In the genomic region with DNA sequence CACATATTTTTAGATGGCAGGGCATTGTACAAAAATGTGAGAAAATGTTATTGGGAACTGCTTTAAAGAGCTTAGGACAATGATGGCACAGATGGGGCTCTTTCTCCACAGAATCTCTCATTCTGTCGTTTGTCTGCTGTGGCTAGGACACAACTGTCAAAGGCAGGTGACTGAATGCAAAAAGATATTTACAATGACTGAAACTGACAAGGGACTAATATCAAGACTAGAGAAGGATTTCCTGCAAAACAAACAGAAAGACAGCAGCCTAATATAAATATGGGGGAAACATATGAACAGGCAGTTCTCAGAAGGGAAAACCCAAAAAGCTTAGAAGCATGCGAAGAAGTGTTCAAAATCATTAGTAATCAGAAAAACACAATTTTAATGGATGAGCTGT, we compare ENCODE assay signal across 10 cellular contexts.
"Had no signal": no experiment of that assay in that cellular context is flagged by ENCODE, and none has a peak within 500 bp of the region (broad histone marks: within the 10 kb centered on the region; RNA-seq: fewer than 3 reads in every experiment).

No MANE protein-coding gene starts in this region.

- DNase-seq: GM23248, GOT3, H7, H9, HCEC 1CT, HFFc6 had no signal

- H3K27ac ChIP-seq: GM23248 had no signal

- H3K9ac ChIP-seq: GM23248 had no signal

- FAIRE-seq: H54 had no signal

- H3K9me3 ChIP-seq: HAP-1 had no signal

- H3K36me3 ChIP-seq: HAP-1 had no signal

- H3K4me3 ChIP-seq: GM23248, GM23338, HAP-1 had no signal

- H3K4me2 ChIP-seq: GM23338 had no signal

- ATAC-seq: GM23338, HCT116 had no signal

- H3K4me1 ChIP-seq: HAP-1 had no signal

- H2AFZ ChIP-seq: GM23248, GM23338 had no signal
